Comparison of ENCODE assay signal across 8 cellular contexts in the genomic region with DNA sequence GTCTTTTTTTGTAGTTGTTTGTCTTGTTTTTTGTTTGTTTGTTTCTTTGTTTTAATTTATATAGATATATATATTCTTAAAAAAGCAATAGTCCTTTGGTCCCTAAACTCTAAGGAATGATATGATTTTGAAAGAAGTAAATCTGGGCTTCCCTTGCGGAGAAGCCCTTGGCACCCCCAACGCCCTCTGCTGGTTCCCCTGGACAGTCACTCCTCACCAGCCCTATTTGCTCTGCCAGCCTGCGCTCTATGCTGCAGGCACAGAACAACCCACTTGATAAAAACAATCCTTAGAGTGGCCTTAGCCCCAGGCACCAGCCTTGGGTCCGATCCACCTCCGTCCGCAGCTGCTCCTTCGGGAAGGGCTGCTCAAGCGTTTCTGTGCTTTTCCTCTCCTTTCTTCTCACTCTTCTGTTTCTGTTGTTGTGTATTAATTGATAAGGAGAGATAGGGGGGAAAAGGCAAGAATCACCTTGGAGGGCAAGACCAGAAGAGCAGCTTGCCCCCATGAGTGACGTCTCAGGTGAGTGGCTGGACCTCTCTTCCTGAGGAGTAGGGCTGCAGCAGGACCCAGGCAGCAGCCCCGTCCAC. TPM values are rescaled to one million over a fixed set of nuclear protein-coding genes. Genes with fewer than 3 reads are reported as not detected.
DNase-seq lines count a peak whose midpoint lies in the region; ATAC-seq and TF ChIP-seq lines count a peak whose summit lies in the region.

No MANE protein-coding gene starts in this region.

- H3K9me2 ChIP-seq in OCI-LY1 (ENCODE audit: low read depth, low read length), result no peaks in the 10 kb centered on the region

- H3K4me2 ChIP-seq in OCI-LY1 (ENCODE audit: low read length), result no peak overlapping the region

- no peaks in the 10 kb centered on the region for H3K9me3 Mint-ChIP-seq in activated T-helper 17 cell treated with anti-CD3 and anti-CD28 coated beads, Interleukin-2, amount 50 U/mL, for 72 hours

- H3K27me3 ChIP-seq in OCI-LY1 (ENCODE audit: insufficient read depth, low read length), result 0 out of 2 replicates have a peak, but pooled peaks cover 3% of the 10 kb centered on the region
- H3K27me3 ChIP-seq in cardiac muscle cell, result no peaks in the 10 kb centered on the region

- peak; percentile 73 for TF ChIP-seq CTCF in OCI-LY1 (IDR thresholded peaks at IDR 0.05; ENCODE audit: low read length)
- peak; percentile 65 for TF ChIP-seq CTCF in cardiac muscle cell (IDR thresholded peaks at IDR 0.05; ENCODE audit: low read depth, low read length)

- no peaks in the 10 kb centered on the region for H3K4me1 Mint-ChIP-seq in activated T-helper 17 cell treated with anti-CD3 and anti-CD28 coated beads, Interleukin-2, amount 50 U/mL, for 72 hours

- H3K27me3 Mint-ChIP-seq in activated T-helper 17 cell treated with anti-CD3 and anti-CD28 coated beads, Interleukin-2, amount 50 U/mL, for 72 hours, result no peaks in the 10 kb centered on the region

- H3K36me3 Mint-ChIP-seq in activated T-helper 17 cell treated with anti-CD3 and anti-CD28 coated beads, Interleukin-2, amount 50 U/mL, for 72 hours (ENCODE audit: low read depth), result no peaks in the 10 kb centered on the region

- no peaks in the 10 kb centered on the region for H3K9me3 ChIP-seq in OCI-LY1 (ENCODE audit: low read length)
- H3K9me3 ChIP-seq in cardiac muscle cell (ENCODE audit: low read depth), result no peaks in the 10 kb centered on the region

- H3F3A ChIP-seq in OCI-LY1 (ENCODE audit: insufficient read depth, low read length), result no peaks in the 10 kb centered on the region

- H3K4me3 Mint-ChIP-seq in activated T-helper 17 cell treated with anti-CD3 and anti-CD28 coated beads, Interleukin-2, amount 50 U/mL, for 72 hours, result no peak overlapping the region

- H3K4me1 ChIP-seq in OCI-LY1 (ENCODE audit: insufficient read depth, low read length, severe bottlenecking) (no peaks in the 10 kb centered on the region), cardiac muscle cell (ENCODE audit: low read depth) (no peaks in the 10 kb centered on the region)

- DNase-seq in NCI-H2171 treated with DMSO at 0.1 percent for 48 hours (lab: John Stamatoyannopoulos, UW) (peak; percentile 20), NCI-H2171 (lab: John Stamatoyannopoulos, UW) (no peak), cardiac muscle cell (ENCODE audit: low read depth in 1 of 2, low spot score in 1 of 2) (peak; percentile 55 to 62)
- peak; percentile 35 to 41 for DNase-seq in stimulated activated CD4-positive, alpha-beta T cell treated with anti-CD3 and anti-CD28 coated beads, Interleukin-2, amount 100 ng/mL, for 48 hours

- no peaks in the 10 kb centered on the region for H3K36me3 ChIP-seq in OCI-LY1 (ENCODE audit: insufficient read depth, low read length)
- H3K36me3 ChIP-seq in cardiac muscle cell, result no peaks in the 10 kb centered on the region

- H3K4me3 ChIP-seq in OCI-LY1 (ENCODE audit: low read depth, low read length, poor library complexity, severe bottlenecking), result no peak overlapping the region
- H3K4me3 ChIP-seq in cardiac muscle cell, result no peak overlapping the region

- H4K20me1 ChIP-seq in OCI-LY1 (ENCODE audit: insufficient read depth, low read length), result no peaks in the 10 kb centered on the region

- ATAC-seq in activated T-helper 17 cell treated with anti-CD3 and anti-CD28 coated beads, Interleukin-2, amount 50 U/mL, for 72 hours (replicated peaks), result peak; percentile 71
- no peak for ATAC-seq in GM18873 (IDR thresholded peaks at IDR 0.05; ENCODE audit: low FRiP score, unreplicated experiment)
- no peak for ATAC-seq in GM18909 (IDR thresholded peaks at IDR 0.05; ENCODE audit: poor library complexity, unreplicated experiment)

- H2AFZ ChIP-seq in OCI-LY1 (ENCODE audit: low read length), result no peak overlapping the region

- H3K9ac ChIP-seq in OCI-LY1 (ENCODE audit: low read length), result no peak overlapping the region

- H3K27ac Mint-ChIP-seq in activated T-helper 17 cell treated with anti-CD3 and anti-CD28 coated beads, Interleukin-2, amount 50 U/mL, for 72 hours, result no peak overlapping the region

- no peaks in the 10 kb centered on the region for H3K79me2 ChIP-seq in OCI-LY1 (ENCODE audit: insufficient read depth, low read length)

- H3K27ac ChIP-seq in OCI-LY1 (ENCODE audit: low read depth, low read length, poor library complexity, severe bottlenecking) (no peak overlapping the region), cardiac muscle cell (no peak overlapping the region)

RNA-seq across cellular contexts. Expression of a gene that starts 13.7 kb away (rescaled TPM):
- total RNA-seq in activated T-helper 17 cell treated with anti-CD3 and anti-CD28 coated beads, Interleukin-2, amount 50 U/mL, for 72 hours, result 10 to 100 TPM; 46.2 to 81.0 TPM
- total RNA-seq in cardiac muscle cell, result 41.5 and 41.9 TPM in 2 replicates
- 65.1 and 72.8 TPM in 2 replicates for polyA plus RNA-seq in cardiac muscle cell

RNA-seq across cellular contexts. Expression of a gene that starts 33.9 kb away (rescaled TPM):
- total RNA-seq in activated T-helper 17 cell treated with anti-CD3 and anti-CD28 coated beads, Interleukin-2, amount 50 U/mL, for 72 hours, result 1 to 10 TPM in 1 of 2 donors, under 1 TPM in 1; 0.52 to 1.0 TPM
- total RNA-seq in cardiac muscle cell, result 1.3 and 2.5 TPM in 2 replicates
- 0.76 and 0.77 TPM in 2 replicates for polyA plus RNA-seq in cardiac muscle cell

RNA-seq across cellular contexts. Expression of a gene that starts 55.0 kb away (rescaled TPM):
- total RNA-seq in activated T-helper 17 cell treated with anti-CD3 and anti-CD28 coated beads, Interleukin-2, amount 50 U/mL, for 72 hours, result 1,000 to 10,000 TPM; 2,571 to 3,146 TPM
- 1,894 and 2,333 TPM in 2 replicates for total RNA-seq in cardiac muscle cell
- polyA plus RNA-seq in cardiac muscle cell, result 2,112 and 2,578 TPM in 2 replicates
